19 cellular contexts compared by ENCODE assay signal in the genomic region with DNA sequence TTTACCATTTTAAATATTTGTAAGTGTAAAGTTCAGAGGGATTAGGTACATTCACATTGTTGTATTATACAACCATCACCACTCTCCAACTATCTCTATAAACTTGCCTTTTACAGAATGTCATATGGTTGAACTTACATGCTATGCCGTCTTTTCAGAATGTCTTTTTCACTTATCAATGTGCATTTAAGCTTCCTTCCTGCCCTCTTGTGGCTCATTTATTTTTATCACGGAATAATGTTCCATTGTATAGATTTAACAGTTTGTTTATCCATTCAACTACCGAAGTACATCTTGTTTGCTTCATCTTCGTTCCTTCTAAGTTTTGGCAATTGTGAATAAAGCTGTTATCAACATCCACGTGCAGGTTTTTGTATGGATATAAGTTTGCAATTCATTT.
DNase-seq lines count a peak whose midpoint lies in the region; ATAC-seq and TF ChIP-seq lines count a peak whose summit lies in the region.
"Had no signal": no experiment of that assay in that cellular context is flagged by ENCODE, and none has a peak within 500 bp of the region (broad histone marks: within the 10 kb centered on the region; RNA-seq: fewer than 3 reads in every experiment).

No MANE protein-coding gene starts in this region.

- DNase-seq in AG10803 (ENCODE audit: low read depth) = peak; percentile 7
- DNase-seq in HT-29 (ENCODE audit: low spot score) = peak; percentile 15
- DNase-seq in adrenal gland = no peak
- DNase-seq in left colon = no peak
- no peak for DNase-seq in effector memory CD4-positive, alpha-beta T cell
- no peak for DNase-seq in GF-D8 (lab: John Stamatoyannopoulos, UW)
- DNase-seq: activated effector memory CD4-positive, alpha-beta T cell treated with anti-CD3 and anti-CD28 coated beads, Interleukin-2, amount 50 U/mL, for 16 hours; aorta; C1 segment of cervical spinal cord; DND-41; NCI-H1417 treated with DMSO at 0.1 percent for 48 hours; stimulated activated CD4-positive, alpha-beta T cell treated with anti-CD3 and anti-CD28 coated beads, Interleukin-4, amount 100 ng/mL, for 24 hours; trophoblast cell had no signal

- intact Hi-C loops in adrenal gland (cut with DNase I) (no loop called here), left colon (cut with DNase I, micrococcal nuclease) (no loop called here)

- no peaks in the 10 kb centered on the region for H3K4me1 ChIP-seq in adrenal gland (replicated peaks in 1 of 2)
- H3K4me1 ChIP-seq in effector memory CD4-positive, alpha-beta T cell (ENCODE audit: control insufficient read depth, insufficient read depth, low read length, poor library complexity, severe bottlenecking) = no peaks in the 10 kb centered on the region
- H3K4me1 ChIP-seq: gastroesophageal sphincter had no signal

- no peaks in the 10 kb centered on the region for H3K36me3 ChIP-seq in adrenal gland (replicated peaks in 1 of 2)
- no peaks in the 10 kb centered on the region for H3K36me3 ChIP-seq in effector memory CD4-positive, alpha-beta T cell (ENCODE audit: control insufficient read depth, insufficient read depth, low read length)
- H3K36me3 ChIP-seq: gastroesophageal sphincter, neutrophil had no signal

- peak; percentile 46 for ATAC-seq in left colon
- no peak for ATAC-seq in esophagus mucosa
- no peak for ATAC-seq in GM21367 (IDR thresholded peaks at IDR 0.05; ENCODE audit: unreplicated experiment)
- ATAC-seq: activated CD4-positive, CD25-positive, alpha-beta regulatory T cell treated with anti-CD3 and anti-CD28 coated beads, Interleukin-2, amount 50 U/mL, for 24 hours; gastroesophageal sphincter; sciatic nerve had no signal

- WGBS in adrenal gland, 4 donors = 37 to 53% (median 42%) methylated on average over 5 of the region's 5 CpGs

- TF ChIP-seq CTCF in AG10803 (conservative IDR thresholded peaks at IDR 0.05; ENCODE audit: low read length) (no peak), adrenal gland (IDR thresholded peaks at IDR 0.05) (peak in 5 of 6 experiments; percentile 4 to 24 (median 12))

- no peak overlapping the region for H3K4me3 ChIP-seq in AG10803 (ENCODE audit: low read length)
- no peak overlapping the region for H3K4me3 ChIP-seq in adrenal gland
- no peak overlapping the region for H3K4me3 ChIP-seq in effector memory CD4-positive, alpha-beta T cell (ENCODE audit: insufficient read depth, low read depth, low read length, poor library complexity, severe bottlenecking)
- H3K4me3 ChIP-seq: gastroesophageal sphincter had no signal

- TF ChIP-seq POLR2A in adrenal gland (IDR thresholded peaks at IDR 0.05) = no peak

- H3K27ac ChIP-seq in adrenal gland = no peak overlapping the region
- H3K27ac ChIP-seq in effector memory CD4-positive, alpha-beta T cell (ENCODE audit: insufficient read depth, low read length, poor library complexity, severe bottlenecking) = no peak overlapping the region
- H3K27ac ChIP-seq: gastroesophageal sphincter, neutrophil had no signal

- H3K9me3 ChIP-seq in adrenal gland (replicated peaks in 1 of 3) = no peaks in the 10 kb centered on the region
- H3K9me3 ChIP-seq in effector memory CD4-positive, alpha-beta T cell (ENCODE audit: control insufficient read depth, low read length) = no peaks in the 10 kb centered on the region
- H3K9me3 ChIP-seq: gastroesophageal sphincter, neutrophil had no signal

- H3K27me3 ChIP-seq in adrenal gland = no peaks in the 10 kb centered on the region
- H3K27me3 ChIP-seq in effector memory CD4-positive, alpha-beta T cell (replicated peaks; ENCODE audit: control insufficient read depth, insufficient read depth, low read length, poor library complexity, severe bottlenecking) = no peaks in the 10 kb centered on the region
- H3K27me3 ChIP-seq: gastroesophageal sphincter, neutrophil had no signal

Comparison
In these comparisons a context has a peak if more than half of its experiments do, and no peak if none do; other contexts are left out.
1. DNase-seq: peak in AG10803 (single experiment) and HT-29 (single experiment); none in adrenal gland (0 of 7), left colon (0 of 2), effector memory CD4-positive, alpha-beta T cell (0 of 3) and GF-D8 (single experiment).